8 cellular contexts compared by ENCODE assay signal in genomic region chr16:87387942-87388817, GRCh38. TPM values are rescaled to one million over a fixed set of nuclear protein-coding genes. Genes with fewer than 3 reads are reported as not detected.
A peak's percentile ranks its signal among the peaks of the same experiment; 100 is the strongest.
DNase-seq lines count a peak whose midpoint lies in the region; ATAC-seq and TF ChIP-seq lines count a peak whose summit lies in the region.

No MANE protein-coding gene starts in this region.

- no peaks in the 10 kb centered on the region for H3K9me3 ChIP-seq in MG63

- no peaks in the 10 kb centered on the region for H3K9me3 Mint-ChIP-seq in nephron

- no peak overlapping the region for H3K4me3 ChIP-seq in MG63

- peak; percentile 100 for DNase-seq in ELR (ENCODE audit: low read depth)
- peak; percentile 99 for DNase-seq in HCEC 1CT
- peak; percentile 93 for DNase-seq in MG63
- DNase-seq in activated effector memory CD4-positive, alpha-beta T cell treated with Interleukin-2 at 50 U/mL for 16 hours = peak; percentile 80
- peak; percentile 98 for DNase-seq in fibroblast of the conjunctiva (ENCODE audit: low read depth)
- DNase-seq in stimulated activated naive CD8-positive, alpha-beta T cell treated with anti-CD3 and anti-CD28 coated beads, Interleukin-15, Interleukin-2, amounts not matched to agents 100 U/mL and 50 U/mL, for 24 hours = peak; percentile 82

- H3K4me3 Mint-ChIP-seq in nephron = peak overlapping the region; percentile 59 to 82 (median 79)

- no peaks in the 10 kb centered on the region for H3K36me3 ChIP-seq in MG63

- peak; percentile 69 for TF ChIP-seq POLR2A in Raji (IDR thresholded peaks at IDR 0.05; ENCODE audit: insufficient read depth, low read depth, low read length)

- peaks cover 33% of the 10 kb centered on the region for H3K4me1 Mint-ChIP-seq in nephron

- peak; percentile 65 for ATAC-seq in stimulated activated naive CD8-positive, alpha-beta T cell treated with anti-CD3 and anti-CD28 coated beads, Interleukin-15, Interleukin-2, amounts not matched to agents 100 U/mL and 50 U/mL, for 24 hours

- peak overlapping the region; percentile 97 to 98 (median 98) for H3K27ac Mint-ChIP-seq in nephron

- TF ChIP-seq CTCF in nephron (IDR thresholded peaks at IDR 0.05; ENCODE audit: unreplicated experiment in 3 of 3) = no peak

- no peaks in the 10 kb centered on the region for H3K27me3 ChIP-seq in MG63

- H3K27me3 Mint-ChIP-seq in nephron (ENCODE audit: low read depth) = no peaks in the 10 kb centered on the region

- H3K36me3 Mint-ChIP-seq in nephron (ENCODE audit: low read depth) = no peaks in the 10 kb centered on the region

RNA-seq across cellular contexts. Expression of gene MAP1LC3B, which starts 4.0 kb away (rescaled TPM):
- total RNA-seq in MG63 (2014; rRNA removed; shearing (Covaris generic); ENCODE audit: low replicate concordance) = 7.9 and 16.0 TPM in 2 replicates

RNA-seq across cellular contexts. Expression of gene FBXO31, which starts 4.6 kb away (rescaled TPM):
- 12.6 and 33.4 TPM in 2 replicates for total RNA-seq in MG63 (2014; rRNA removed; shearing (Covaris generic); ENCODE audit: low replicate concordance)
